8 cellular contexts compared by ENCODE assay signal in the genomic region with DNA sequence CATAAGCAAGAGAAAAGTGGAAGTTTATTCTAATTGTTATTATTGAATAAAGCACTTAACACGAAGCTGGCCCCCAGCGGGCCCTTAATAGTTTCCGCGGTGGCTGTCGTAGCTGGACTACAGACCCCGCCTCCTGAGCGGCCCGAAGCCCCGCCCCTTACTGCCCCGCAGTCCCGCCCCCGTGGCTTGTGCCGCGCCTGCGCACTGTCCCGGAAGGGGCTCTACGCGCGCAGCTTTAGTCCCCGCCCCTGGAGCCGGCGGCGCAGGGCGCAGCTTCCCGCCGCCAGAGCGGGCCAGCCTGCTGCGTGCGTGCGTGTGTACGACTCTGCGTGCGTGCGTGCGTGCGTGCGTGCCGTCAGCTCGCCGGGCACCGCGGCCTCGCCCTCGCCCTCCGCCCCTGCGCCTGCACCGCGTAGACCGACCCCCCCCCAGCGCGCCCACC. TPM values are rescaled to one million over a fixed set of nuclear protein-coding genes. Genes with fewer than 3 reads are reported as not detected.
DNase-seq lines count a peak whose midpoint lies in the region; ATAC-seq lines count a peak whose summit lies in the region.

A gene with protein sequence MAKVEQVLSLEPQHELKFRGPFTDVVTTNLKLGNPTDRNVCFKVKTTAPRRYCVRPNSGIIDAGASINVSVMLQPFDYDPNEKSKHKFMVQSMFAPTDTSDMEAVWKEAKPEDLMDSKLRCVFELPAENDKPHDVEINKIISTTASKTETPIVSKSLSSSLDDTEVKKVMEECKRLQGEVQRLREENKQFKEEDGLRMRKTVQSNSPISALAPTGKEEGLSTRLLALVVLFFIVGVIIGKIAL (plus strand): TSS at position 348 of the 442 bp plus-strand sequence. CDS start 231 bp downstream, outside the sequence.

- H3K9ac ChIP-seq in mesendoderm (ENCODE audit: low read length): peak within 1 kb of the TSS; percentile 94

- peak within 1 kb of the TSS; percentile 70 for H3K4me3 ChIP-seq in mesendoderm (ENCODE audit: low read length)

- peaks cover 0 to 14% of the 10 kb centered on the region in 2 donors for H3K27me3 Mint-ChIP-seq in effector memory CD8-positive, alpha-beta T cell

- no peak within 1 kb of the TSS for H2BK15ac ChIP-seq in mesendoderm (replicated peaks; ENCODE audit: low read depth)

- ATAC-seq in GM21367 (IDR thresholded peaks at IDR 0.05; ENCODE audit: unreplicated experiment): peak; percentile 85
- ATAC-seq in effector memory CD8-positive, alpha-beta T cell (replicated peaks): peak; percentile 96

- no CpG with 5 or more reads among the region's 51 CpGs for whole genome bisulfite sequencing in mesendoderm (ENCODE audit: extremely low coverage, insufficient coverage, low lambda C conversion rate)

- no peaks in the 10 kb centered on the region for H3K36me3 ChIP-seq in mesendoderm (ENCODE audit: control insufficient read depth, insufficient read depth, low read length)

- H3K18ac ChIP-seq in mesendoderm (ENCODE audit: low read length): peak within 1 kb of the TSS; percentile 71

- no peaks in the 10 kb centered on the region for H3K9me3 Mint-ChIP-seq in effector memory CD8-positive, alpha-beta T cell

- H3K4me2 ChIP-seq in mesendoderm (ENCODE audit: low read length): peak within 1 kb of the TSS; percentile 97

- H3K23ac ChIP-seq in mesendoderm (ENCODE audit: low read length): peak within 1 kb of the TSS; percentile 83

- H3K27me3 ChIP-seq in mesendoderm (ENCODE audit: insufficient read depth, low read length, poor library complexity): no peaks in the 10 kb centered on the region

- peak within 1 kb of the TSS; percentile 84 for H2AK5ac ChIP-seq in mesendoderm (ENCODE audit: low read length)

- peaks cover 4% of the 10 kb centered on the region for H3K4me1 ChIP-seq in mesendoderm (ENCODE audit: control insufficient read depth, low read depth, low read length)

- peaks cover 22% of the 10 kb centered on the region for H3K79me1 ChIP-seq in mesendoderm (ENCODE audit: low read length)

- H2BK120ac ChIP-seq in mesendoderm (ENCODE audit: low read depth, low read length): no peak within 1 kb of the TSS

- H3K79me2 ChIP-seq in mesendoderm (ENCODE audit: control insufficient read depth, insufficient read depth, low read length): peaks cover 43% of the 10 kb centered on the region

- no peak within 1 kb of the TSS for H2BK5ac ChIP-seq in mesendoderm (ENCODE audit: low read length)

- no peak within 1 kb of the TSS for H4K5ac ChIP-seq in mesendoderm (ENCODE audit: low read length)

- peaks cover 7% of the 10 kb centered on the region for H3K36me3 Mint-ChIP-seq in effector memory CD8-positive, alpha-beta T cell (ENCODE audit: insufficient read depth)

- H3K27ac Mint-ChIP-seq in effector memory CD8-positive, alpha-beta T cell: peak within 1 kb of the TSS; percentile 94 to 96

- peak within 1 kb of the TSS; percentile 86 for H3K4ac ChIP-seq in mesendoderm (ENCODE audit: low read depth, low read length)

- H3K27ac ChIP-seq in mesendoderm (ENCODE audit: low read depth, low read length): peak within 1 kb of the TSS; percentile 47

- peaks cover 30 to 37% of the 10 kb centered on the region in 2 donors for H3K4me1 Mint-ChIP-seq in effector memory CD8-positive, alpha-beta T cell (ENCODE audit: low read depth in 2 of 2)

- DNase-seq in COR-L47 (lab: John Stamatoyannopoulos, UW) (peak; percentile 92), HT1080 (ENCODE audit: low read depth) (peak; percentile 86), NOMO-1 treated with dmso at 0.1 percent for 144 hours (lab: John Stamatoyannopoulos, UW; ENCODE audit: unreplicated experiment) (peak; percentile 91), mesendoderm (peak; percentile 96)
- peak; percentile 91 to 96 (median 95) for DNase-seq in activated CD8-positive, alpha-beta memory T cell treated with anti-CD3 and anti-CD28 coated beads for 48 hours (ENCODE audit: low read depth in 2 of 3, low spot score in 2 of 3)
- peak; percentile 97 to 99 (median 99) for DNase-seq in effector memory CD8-positive, alpha-beta T cell
- peak; percentile 96 for DNase-seq in stimulated activated CD8-positive, alpha-beta memory T cell treated with anti-CD3 and anti-CD28 coated beads, Interleukin-12 subunit alpha, Interleukin-12 subunit beta, amount 100 ng/mL, for 4 hours (ENCODE audit: low read depth)

- peak within 1 kb of the TSS; percentile 84 to 90 for H3K4me3 Mint-ChIP-seq in effector memory CD8-positive, alpha-beta T cell

- peak within 1 kb of the TSS; percentile 7 for H4K8ac ChIP-seq in mesendoderm (ENCODE audit: low read depth, low read length)

- H3K56ac ChIP-seq in mesendoderm (ENCODE audit: low read length): peak within 1 kb of the TSS; percentile 95

RNA-seq across cellular contexts. Expression of the gene that starts here (rescaled TPM):
- total RNA-seq in HT1080 (2014; rRNA removed; shearing (Covaris generic)): 5.5 and 14.2 TPM in 2 replicates
- polyA plus RNA-seq in HT1080 (2015; cell fraction: cytosol; rRNA removed): 26.8 and 28.5 TPM in 2 replicates
- polyA plus RNA-seq in HT1080 (2015; cell fraction: nucleus; rRNA removed): 24.9 and 26.9 TPM in 2 replicates
- polyA plus RNA-seq in mesendoderm (2013, experiment 1 of 2): 36.0 TPM
- polyA plus RNA-seq in mesendoderm (2013, experiment 2 of 2): 35.9 TPM

Comparison
In these comparisons a context has a peak if more than half of its experiments do, and no peak if none do; other contexts are left out.
1. Peak in every context shown above with its lines: DNase-seq, ATAC-seq, H3K4me3 ChIP-seq and H3K27ac ChIP-seq.